ENCODE assay signal across 8 cellular contexts in genomic region chr4:102598102-102598758, GRCh38.
DNase-seq lines count a peak whose midpoint lies in the region; ATAC-seq, FAIRE-seq and TF ChIP-seq lines count a peak whose summit lies in the region.

No MANE protein-coding gene starts in this region.

- POLR2A ChIA-PET in IMR-90 (lab: Charles Lee; ENCODE audit: unreplicated experiment): no interaction called here

- H3K9ac ChIP-seq in IMR-90 (ENCODE audit: low read depth, low read length) (no peak overlapping the region), keratinocyte (ENCODE audit: control insufficient read depth, extremely low read depth, insufficient read depth, low read length) (no peak overlapping the region)

- no peak overlapping the region for H2BK5ac ChIP-seq in IMR-90 (ENCODE audit: low read depth, low read length, poor library complexity, severe bottlenecking)

- H2AK9ac ChIP-seq in IMR-90 (replicated peaks; ENCODE audit: low read depth, low read length, poor library complexity): no peak overlapping the region

- TF ChIP-seq CTCF in IMR-90 (conservative IDR thresholded peaks at IDR 0.05; ENCODE audit: low read depth, low read length) (no peak), keratinocyte (optimal IDR thresholded peaks at IDR 0.05 in 1 of 3, IDR thresholded peaks at IDR 0.05 in 1 of 3, conservative IDR thresholded peaks at IDR 0.05 in 1 of 3; ENCODE audit: extremely low read depth in 1 of 3, insufficient read depth in 2 of 3, low read length in 3 of 3) (no peak)

- no peak overlapping the region for H4K91ac ChIP-seq in IMR-90 (ENCODE audit: insufficient read depth, low read depth, low read length)

- H3K36me3 ChIP-seq in IMR-90 (ENCODE audit: control insufficient read depth, insufficient read depth, low read length) (peaks cover 28% of the 10 kb centered on the region), keratinocyte (ENCODE audit: control insufficient read depth in 2 of 2, extremely low read depth in 1 of 2, insufficient read depth in 2 of 2, low read length in 2 of 2) (peaks cover 18 to 25% of the 10 kb centered on the region in 2 experiments)

- no peak for TF ChIP-seq POLR2A in GM12891 (IDR thresholded peaks at IDR 0.05; ENCODE audit: low read depth, low read length)
- no peak for TF ChIP-seq POLR2A in IMR-90 (IDR thresholded peaks at IDR 0.05; ENCODE audit: low read depth, low read length)

- H3K27me3 ChIP-seq in IMR-90 (ENCODE audit: control insufficient read depth, insufficient read depth, low read length): no peaks in the 10 kb centered on the region
- H3K27me3 ChIP-seq in keratinocyte (ENCODE audit: control insufficient read depth, extremely low read depth, insufficient read depth, low read length): no peaks in the 10 kb centered on the region

- H3K4me1 ChIP-seq in IMR-90 (ENCODE audit: control insufficient read depth, insufficient read depth, low read length) (peaks cover 11% of the 10 kb centered on the region), keratinocyte (ENCODE audit: control insufficient read depth, extremely low read depth, insufficient read depth, low read length) (peaks cover 21% of the 10 kb centered on the region)

- no peaks in the 10 kb centered on the region for H3K79me2 ChIP-seq in keratinocyte (ENCODE audit: control insufficient read depth, insufficient read depth, low read length)

- no peak for TF ChIP-seq RAD21 in IMR-90 (IDR thresholded peaks at IDR 0.05; ENCODE audit: low read length)

- no peak overlapping the region for H3K56ac ChIP-seq in IMR-90 (ENCODE audit: extremely low read depth, insufficient read depth, low read length)

- no peak overlapping the region for H3K4ac ChIP-seq in IMR-90 (ENCODE audit: low read depth, low read length)

- H2AFZ ChIP-seq in IMR-90 (replicated peaks; ENCODE audit: low read length, poor library complexity): no peak overlapping the region
- no peak overlapping the region for H2AFZ ChIP-seq in keratinocyte (ENCODE audit: control insufficient read depth, low read length)

- in situ Hi-C loops in IMR-90 (cut with MboI; ENCODE audit: low sequenced_read_pairs): no loop called here

- no peak overlapping the region for H3K23ac ChIP-seq in IMR-90 (ENCODE audit: low read depth, low read length)

- BruUV-seq in IMR-90 (replicated peaks; lab: Mats Ljungman, UMichigan): no TSS peak

- no peak overlapping the region for H4K8ac ChIP-seq in IMR-90 (ENCODE audit: low read depth in 2 of 2, low read length in 2 of 2)

- WGBS in IMR-90 (ENCODE audit: extremely low coverage in 2 of 2, insufficient read length in 1 of 2), 2 experiments: no CpG with 5 or more reads among the region's 1 CpG

- FAIRE-seq in GM12891 (lab: Jason Lieb, UNC) (peak; percentile 78), keratinocyte (lab: Jason Lieb, UNC) (peak; percentile 17)

- no peak overlapping the region for H3K14ac ChIP-seq in IMR-90 (replicated peaks; ENCODE audit: low read depth, low read length)

- H2BK15ac ChIP-seq in IMR-90 (ENCODE audit: low read depth, low read length): no peak overlapping the region

- H3K27ac ChIP-seq in IMR-90 (ENCODE audit: insufficient read depth, low read length) (no peak overlapping the region), keratinocyte (ENCODE audit: control insufficient read depth, insufficient read depth, low read length) (no peak overlapping the region)

- dilution Hi-C loops in IMR-90 (cut with HindIII; ENCODE audit: low sequenced_read_pairs, unreplicated experiment) (no loop called here), keratinocyte (cut with MboI; ENCODE audit: extremely low pct_ligation_motif_present, low sequenced_read_pairs) (no loop called here)

- no peak overlapping the region; the same call in 1 of the 2 replicates for H4K5ac ChIP-seq in IMR-90 (ENCODE audit: low read depth, low read length)

- H3K4me2 ChIP-seq in IMR-90 (ENCODE audit: low read depth, low read length) (no peak overlapping the region), keratinocyte (ENCODE audit: control insufficient read depth, extremely low read depth, insufficient read depth, low read depth, low read length) (no peak overlapping the region)

- intact Hi-C loops in IMR-90 (cut with micrococcal nuclease) (loop anchor here (10.0 kb wide), 1 partner anchor 93 kb away; the partner anchor contains the start of gene NFKB1), head of caudate nucleus (cut with DNase I) (no loop called here)

- H3K79me1 ChIP-seq in IMR-90 (ENCODE audit: low read depth in 1 of 2, low read length in 2 of 2): peaks cover 0 to 3% of the 10 kb centered on the region in 2 experiments; a peak in 2 of 4 replicates

- H3K18ac ChIP-seq in IMR-90 (ENCODE audit: low read depth, low read length): peak overlapping the region; percentile 49; the same call in 1 of the 2 replicates

- no peak overlapping the region for H2BK20ac ChIP-seq in IMR-90 (ENCODE audit: low read depth, low read length)

- no peak overlapping the region for H2AK5ac ChIP-seq in IMR-90 (ENCODE audit: low read depth, low read length)

- no peak overlapping the region for H2BK120ac ChIP-seq in IMR-90 (ENCODE audit: low read depth, low read length)

- peak; percentile 56 for ATAC-seq in GM21529 (IDR thresholded peaks at IDR 0.05; ENCODE audit: unreplicated experiment)
- ATAC-seq in IMR-90 (ENCODE audit: low read depth): peak; percentile 73

- CTCF ChIA-PET in IMR-90 (lab: Yijun Ruan, JAX): interaction anchor here (0.6 kb wide), 1 partner anchor 154 kb away, joined by 3 read pairs; no protein-coding TSS in a partner anchor

- DNase-seq in GM12891 (ENCODE audit: insufficient read length, low spot score): no peak
- DNase-seq in IMR-90: peak; percentile 45
- DNase-seq in keratinocyte (ENCODE audit: low read depth, low spot score): no peak
- DNase-seq in NCI-H1436 (lab: John Stamatoyannopoulos, UW): no peak
- no peak for DNase-seq in head of caudate nucleus
- no peak for DNase-seq in amniotic stem cell (lab: John Stamatoyannopoulos, UW)
- DNase-seq in activated CD4-positive, CD25-positive, alpha-beta regulatory T cell treated with anti-CD3 and anti-CD28 coated beads, Interleukin-2, amount 50 U/mL, for 72 hours: no peak

- no peaks in the 10 kb centered on the region for H3K9me3 ChIP-seq in IMR-90 (ENCODE audit: control insufficient read depth, insufficient read depth, low read length)
- no peaks in the 10 kb centered on the region for H3K9me3 ChIP-seq in keratinocyte (ENCODE audit: control insufficient read depth, low read depth, low read length)

- H4K20me1 ChIP-seq in IMR-90 (ENCODE audit: insufficient read depth, low read length) (no peaks in the 10 kb centered on the region), keratinocyte (ENCODE audit: control insufficient read depth, extremely low read depth, insufficient read depth, low read length) (no peaks in the 10 kb centered on the region)

- H3K9me1 ChIP-seq in IMR-90 (ENCODE audit: insufficient read depth, low read length) (peaks cover 8% of the 10 kb centered on the region), keratinocyte (ENCODE audit: control insufficient read depth, extremely low read depth, insufficient read depth, low read length) (no peaks in the 10 kb centered on the region)

- H3K4me3 ChIP-seq in IMR-90 (ENCODE audit: insufficient read depth, low read depth, low read length) (no peak overlapping the region), keratinocyte (ENCODE audit: control insufficient read depth in 2 of 3, extremely low read depth in 1 of 3, insufficient read depth in 2 of 3, low read depth in 1 of 3, low read length in 3 of 3) (no peak overlapping the region)

TF ChIP-seq in GM12891, 5 proteins besides CTCF, POLR2A, EP300 and RAD21:
- TF ChIP-seq PAX5 (IDR thresholded peaks at IDR 0.05; ENCODE audit: insufficient read depth, low read length, severe bottlenecking) (no peak), SPI1 (IDR thresholded peaks at IDR 0.05; ENCODE audit: low read depth, low read length) (no peak), POU2F2 (IDR thresholded peaks at IDR 0.05; ENCODE audit: low read depth, low read length) (no peak), TAF1 (IDR thresholded peaks at IDR 0.05; ENCODE audit: low read depth, low read length) (no peak), POLR2AphosphoS5 (IDR thresholded peaks at IDR 0.05; ENCODE audit: low read depth, low read length) (no peak)

TF ChIP-seq in IMR-90, 13 proteins besides CTCF, POLR2A, EP300 and RAD21:
- no peak for TF ChIP-seq BHLHE40 (IDR thresholded peaks at IDR 0.05; ENCODE audit: low read depth, low read length)
- no peak for TF ChIP-seq RCOR1 (IDR thresholded peaks at IDR 0.05; ENCODE audit: insufficient replicate concordance, low read length)
- no peak for TF ChIP-seq RFX5 (IDR thresholded peaks at IDR 0.05; ENCODE audit: low read depth, low read length)
- TF ChIP-seq CHD1 (IDR thresholded peaks at IDR 0.05; ENCODE audit: low read depth, low read length): no peak
- TF ChIP-seq FOS (IDR thresholded peaks at IDR 0.05; ENCODE audit: low read depth, low read length): no peak
